In the genomic region with DNA sequence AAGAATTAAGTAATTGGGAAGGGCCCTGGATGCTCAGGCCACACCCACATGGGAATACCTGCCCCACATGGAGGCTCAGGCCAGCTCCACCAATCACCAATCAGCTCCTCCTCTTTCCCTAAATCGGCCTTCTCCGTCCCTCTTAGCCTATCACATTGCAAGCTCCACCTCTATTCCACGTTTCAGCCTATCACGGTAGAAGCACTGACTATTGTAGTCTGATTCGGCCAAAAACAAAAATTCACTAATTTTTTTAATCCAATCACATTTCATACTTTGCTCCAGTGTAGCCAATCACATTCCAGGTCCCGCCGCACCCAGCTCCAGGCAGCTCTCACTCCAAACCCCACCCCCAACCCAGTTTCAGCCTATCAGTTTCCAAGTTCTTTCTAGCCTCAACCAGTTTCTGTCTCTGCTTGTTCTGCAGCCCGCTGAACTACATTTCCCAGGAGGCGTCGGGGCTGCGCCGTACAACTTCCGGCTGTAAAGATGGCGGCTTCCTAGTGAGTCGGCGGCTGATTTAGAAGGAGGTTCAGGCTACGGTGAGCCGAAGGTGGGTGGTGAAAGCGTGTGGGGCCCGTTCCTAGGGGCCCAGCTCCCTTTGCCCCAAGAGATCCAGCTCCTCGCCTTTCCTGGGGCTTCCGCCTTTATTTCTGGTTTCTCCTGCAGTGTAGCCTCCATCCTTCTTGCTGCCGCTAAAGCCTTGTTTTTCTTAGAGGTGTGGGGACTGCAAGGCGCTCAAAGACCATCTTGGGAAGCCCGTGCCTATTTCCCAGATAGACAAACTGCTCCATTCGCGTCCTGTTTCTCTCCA, we compare ENCODE assay signal across 8 cellular contexts. TPM values are rescaled to one million over a fixed set of nuclear protein-coding genes. Genes with fewer than 3 reads are reported as not detected.
DNase-seq lines count a peak whose midpoint lies in the region; ATAC-seq and TF ChIP-seq lines count a peak whose summit lies in the region.

A gene (plus strand): TSS at position 469 of the 814 bp plus-strand sequence. CDS start 1,364 bp downstream, outside the sequence.

- intact Hi-C loops in esophagus squamous epithelium (cut with DNase I), result no loop called here

- H3K4me3 ChIP-seq in Karpas-422 (ENCODE audit: low read length), result peak within 1 kb of the TSS; percentile 93
- peak within 1 kb of the TSS; percentile 65 to 89 (median 81) for H3K4me3 ChIP-seq in esophagus squamous epithelium

- WGBS in esophagus squamous epithelium, 2 donors, result 0 to 2% methylated on average over 19 to 24 of the region's 27 CpGs

- H4K20me1 ChIP-seq in Karpas-422 (ENCODE audit: insufficient read depth, low read depth, low read length), result no peaks in the 10 kb centered on the region

- H3K79me2 ChIP-seq in Karpas-422 (ENCODE audit: low read length), result peaks cover 17% of the 10 kb centered on the region

- H3K9me2 ChIP-seq in Karpas-422 (replicated peaks; ENCODE audit: insufficient read depth, low read length), result no peaks in the 10 kb centered on the region

- TF ChIP-seq CTCF in esophagus squamous epithelium (IDR thresholded peaks at IDR 0.05), result peak in 1 of 6 experiments; percentile 19

- peak within 1 kb of the TSS; percentile 75 for H3K4me2 ChIP-seq in Karpas-422 (ENCODE audit: low read depth, low read length, poor library complexity, severe bottlenecking)

- DNase-seq in DMS79 treated with DMSO at 0.1 percent for 48 hours (lab: John Stamatoyannopoulos, UW) (peak; percentile 95), Karpas-422 (peak; percentile 99), RKO (ENCODE audit: low spot score) (peak; percentile 99), activated T-helper 1 cell treated with Interleukin-2 at 50 U/mL for 16 hours (ENCODE audit: low read depth) (peak; percentile 87), esophagus squamous epithelium (lab: John Stamatoyannopoulos, UW) (peak; percentile 94), myocyte (ENCODE audit: low read depth) (peak; percentile 99)
- peak; percentile 86 to 97 for DNase-seq in stimulated activated CD8-positive, alpha-beta memory T cell treated with anti-CD3 and anti-CD28 coated beads, Interleukin-7, amount 100 ng/mL, for 48 hours (ENCODE audit: extremely low read depth in 1 of 2, low read depth in 1 of 2)

- H3K27ac ChIP-seq in Karpas-422 (ENCODE audit: low read length) (peak within 1 kb of the TSS; percentile 93), esophagus squamous epithelium (peak within 1 kb of the TSS; percentile 78 to 86 (median 81))

- peak within 1 kb of the TSS; percentile 82 for H3K9ac ChIP-seq in Karpas-422 (ENCODE audit: low read length)

- H3K4me1 ChIP-seq in Karpas-422 (ENCODE audit: low read length) (peaks cover 21% of the 10 kb centered on the region), esophagus squamous epithelium (peaks cover 7 to 25% (median 9%) of the 10 kb centered on the region in 3 donors)

- peak in 1 of 4 donors; percentile 43 for TF ChIP-seq POLR2A in esophagus squamous epithelium (IDR thresholded peaks at IDR 0.05)

- H3K36me3 ChIP-seq in Karpas-422 (ENCODE audit: insufficient read depth, low read length) (peaks cover 4% of the 10 kb centered on the region; the same call in 1 of the 2 replicates), esophagus squamous epithelium (peaks cover 0 to 37% (median 15%) of the 10 kb centered on the region in 3 donors)

- peak; percentile 84 for ATAC-seq in GM21825 (IDR thresholded peaks at IDR 0.05; ENCODE audit: unreplicated experiment)

- H2AFZ ChIP-seq in Karpas-422 (ENCODE audit: low read length), result peak within 1 kb of the TSS; percentile 33; the same call in 1 of the 2 replicates

- H3K9me3 ChIP-seq in Karpas-422 (ENCODE audit: low read length), result no peaks in the 10 kb centered on the region
- H3K9me3 ChIP-seq in esophagus squamous epithelium, result no peaks in the 10 kb centered on the region

- H3K27me3 ChIP-seq in Karpas-422 (ENCODE audit: low read length) (no peaks in the 10 kb centered on the region), esophagus squamous epithelium (no peaks in the 10 kb centered on the region)

RNA-seq across cellular contexts. Expression of the gene that starts here (rescaled TPM):
- 83.9 and 84.7 TPM in 2 replicates for total RNA-seq in Karpas-422 (2014; rRNA removed; shearing (Covaris generic); ENCODE audit: low replicate concordance)
- total RNA-seq in esophagus squamous epithelium (10 to 100 TPM; 29.1 to 55.8 (median 53.1) TPM), myocyte (89.3 and 122 TPM in 2 replicates)
- 114 TPM for polyA plus RNA-seq in myocyte (2012)

Comparison
In these comparisons a context has a peak if more than half of its experiments do, and no peak if none do; other contexts are left out.
1. Peak in every context shown above with its lines: DNase-seq, ATAC-seq, H3K4me3 ChIP-seq and H3K27ac ChIP-seq.